ENCODE assay signal across 8 cellular contexts in genomic region chr2:16281451-16282330, GRCh38.
DNase-seq lines count a peak whose midpoint lies in the region; ATAC-seq and TF ChIP-seq lines count a peak whose summit lies in the region.

No MANE protein-coding gene starts in this region.

- no peak overlapping the region for H2BK15ac ChIP-seq in mesendoderm (replicated peaks; ENCODE audit: low read depth)

- no peaks in the 10 kb centered on the region for H3K9me3 ChIP-seq in DOHH2 (ENCODE audit: control insufficient read depth, insufficient read depth, low read length)

- H2AK5ac ChIP-seq in mesendoderm (ENCODE audit: low read length), result no peak overlapping the region

- DNase-seq in NCI-H1694 treated with DMSO at 0.1 percent for 48 hours (lab: John Stamatoyannopoulos, UW) (peak; percentile 77), cardiac fibroblast (ENCODE audit: low read depth in 2 of 2) (peak; percentile 2 to 16), mesendoderm (peak; percentile 80), lower leg skin (ENCODE audit: low spot score in 2 of 2) (no peak)

- peak overlapping the region; percentile 34 for H3K56ac ChIP-seq in mesendoderm (ENCODE audit: low read length)

- no peak for TF ChIP-seq POLR2A in lower leg skin (IDR thresholded peaks at IDR 0.05)

- no peak overlapping the region for H2BK120ac ChIP-seq in mesendoderm (ENCODE audit: low read depth, low read length)

- H4K20me1 ChIP-seq in DOHH2 (ENCODE audit: control insufficient read depth, insufficient read depth, low read depth, low read length), result no peaks in the 10 kb centered on the region

- H3F3A ChIP-seq in DOHH2 (ENCODE audit: control insufficient read depth, insufficient read depth), result no peaks in the 10 kb centered on the region

- H4K5ac ChIP-seq in mesendoderm (ENCODE audit: low read length), result no peak overlapping the region

- no peak overlapping the region for H3K23ac ChIP-seq in mesendoderm (ENCODE audit: low read length)

- H3K18ac ChIP-seq in mesendoderm (ENCODE audit: low read length), result no peak overlapping the region

- no CpG with 5 or more reads among the region's 20 CpGs for WGBS in mesendoderm (ENCODE audit: extremely low coverage, insufficient coverage, low lambda C conversion rate)
- 67% methylated on average over 19 to 20 of the region's 20 CpGs for WGBS in lower leg skin, 2 donors

- no peaks in the 10 kb centered on the region for H3K79me1 ChIP-seq in mesendoderm (ENCODE audit: low read length)

- H3K36me3 ChIP-seq in DOHH2 (ENCODE audit: control insufficient read depth, low read length) (no peaks in the 10 kb centered on the region), mesendoderm (ENCODE audit: control insufficient read depth, insufficient read depth, low read length) (no peaks in the 10 kb centered on the region)

- intact Hi-C loops in lower leg skin (cut with DNase I; ENCODE audit: low total_unique reads), result no loop called here

- H4K8ac ChIP-seq in mesendoderm (ENCODE audit: low read depth, low read length), result no peak overlapping the region

- H3K9me2 ChIP-seq in DOHH2 (replicated peaks; ENCODE audit: control insufficient read depth, low read length), result no peaks in the 10 kb centered on the region

- TF ChIP-seq CTCF in DOHH2 (IDR thresholded peaks at IDR 0.05; ENCODE audit: low read depth, low read length, poor library complexity, severe bottlenecking) (peak; percentile 47), cardiac fibroblast (IDR thresholded peaks at IDR 0.05; ENCODE audit: low read depth, low read length) (no peak), lower leg skin (IDR thresholded peaks at IDR 0.05) (no peak)

- no peaks in the 10 kb centered on the region for H3K27me3 ChIP-seq in DOHH2 (ENCODE audit: control insufficient read depth, low read length)
- H3K27me3 ChIP-seq in mesendoderm (ENCODE audit: insufficient read depth, low read length, poor library complexity), result no peaks in the 10 kb centered on the region

- H3K4me2 ChIP-seq in DOHH2 (ENCODE audit: low read length) (no peak overlapping the region), mesendoderm (ENCODE audit: low read length) (no peak overlapping the region)

- H3K9ac ChIP-seq in mesendoderm (ENCODE audit: low read length), result no peak overlapping the region

- H3K79me2 ChIP-seq in DOHH2 (ENCODE audit: control insufficient read depth, low read length) (no peaks in the 10 kb centered on the region), mesendoderm (ENCODE audit: control insufficient read depth, insufficient read depth, low read length) (no peaks in the 10 kb centered on the region)

- ATAC-seq in GM21528 (IDR thresholded peaks at IDR 0.05; ENCODE audit: low FRiP score, unreplicated experiment), result peak; percentile 74
- no peak for ATAC-seq in activated CD4-positive, CD25-positive, alpha-beta regulatory T cell treated with anti-CD3 and anti-CD28 coated beads, Interleukin-2, amount 50 U/mL, for 24 hours
- ATAC-seq in GM21786 (IDR thresholded peaks at IDR 0.05; ENCODE audit: unreplicated experiment), result no peak

- H3K4me3 ChIP-seq in DOHH2 (ENCODE audit: low read length), result no peak overlapping the region
- no peak overlapping the region for H3K4me3 ChIP-seq in cardiac fibroblast (replicated peaks in 1 of 2; ENCODE audit: low read depth in 2 of 2, low read length in 2 of 2)
- no peak overlapping the region for H3K4me3 ChIP-seq in mesendoderm (ENCODE audit: low read length)
- no peak overlapping the region for H3K4me3 ChIP-seq in lower leg skin (ENCODE audit: low read depth, poor library complexity, severe bottlenecking)

- no peak overlapping the region for H3K4ac ChIP-seq in mesendoderm (ENCODE audit: low read depth, low read length)

- H3K4me1 ChIP-seq in DOHH2 (ENCODE audit: control insufficient read depth, low read length), result no peaks in the 10 kb centered on the region
- H3K4me1 ChIP-seq in mesendoderm (ENCODE audit: control insufficient read depth, low read depth, low read length), result no peaks in the 10 kb centered on the region

- H2BK5ac ChIP-seq in mesendoderm (ENCODE audit: low read length), result no peak overlapping the region

- H3K27ac ChIP-seq in DOHH2 (ENCODE audit: low read depth, low read length), result no peak overlapping the region
- H3K27ac ChIP-seq in mesendoderm (ENCODE audit: low read depth, low read length), result no peak overlapping the region

Comparison
In these comparisons a context has a peak if more than half of its experiments do, and no peak if none do; other contexts are left out.
1. DNase-seq: peak in NCI-H1694 treated with DMSO at 0.1 percent for 48 hours (single experiment), cardiac fibroblast (2 of 2) and mesendoderm (single experiment); none in lower leg skin (0 of 2).